In the genomic region with DNA sequence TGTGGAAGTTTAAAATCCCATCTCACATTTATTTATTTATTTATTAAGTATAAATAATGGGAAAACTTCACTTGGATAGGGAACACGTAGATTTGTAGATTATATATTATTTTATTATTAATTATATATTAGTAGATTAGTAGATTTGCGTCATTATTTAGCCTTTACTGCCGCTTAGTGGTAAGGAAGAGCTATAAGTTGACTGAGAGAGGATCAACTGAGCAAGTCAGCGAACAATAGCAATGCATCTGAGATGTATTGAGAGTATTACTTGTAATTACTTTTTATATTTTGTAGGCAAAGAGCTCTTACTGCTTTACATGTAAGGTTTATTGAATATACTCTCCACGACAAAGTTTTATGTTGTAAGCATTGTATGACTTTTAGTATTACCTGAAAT, we compare ENCODE assay signal across 9 cellular contexts.
DNase-seq lines count a peak whose midpoint lies in the region; ATAC-seq and FAIRE-seq lines count a peak whose summit lies in the region.
"Had no signal": no experiment of that assay in that cellular context is flagged by ENCODE, and none has a peak within 500 bp of the region (broad histone marks: within the 10 kb centered on the region; RNA-seq: fewer than 3 reads in every experiment).

No MANE protein-coding gene starts in this region.

- 10 to 14% (median 11%) methylated on average over 5 of the region's 5 CpGs for WGBS in small intestine, 3 donors

- no peaks in the 10 kb centered on the region for H3K27me3 ChIP-seq in small intestine (ENCODE audit: control insufficient read depth in 2 of 2, insufficient read depth in 2 of 2, low read length in 2 of 2)
- H3K27me3 ChIP-seq: BLaER1 treated with 17β-estradiol and CSF1 and Interleukin-3, amounts not matched to agents 10 nM and 100 nM had no signal

- H3K4me3 ChIP-seq in small intestine (ENCODE audit: low read depth in 1 of 2, low read length in 2 of 2) = no peak overlapping the region
- H3K4me3 ChIP-seq: BLaER1 treated with 17β-estradiol and CSF1 and Interleukin-3, amounts not matched to agents 10 nM and 100 nM had no signal

- no peak for ATAC-seq in GM19324 (IDR thresholded peaks at IDR 0.05; ENCODE audit: low FRiP score, unreplicated experiment)

- H3K27ac ChIP-seq in epithelial cell of prostate (no peak overlapping the region), small intestine (ENCODE audit: low read depth in 1 of 2, low read length in 1 of 2) (no peak overlapping the region)
- H3K27ac ChIP-seq: BLaER1 treated with 17β-estradiol and CSF1 and Interleukin-3, amounts not matched to agents 10 nM and 100 nM had no signal

- H3K4me1 ChIP-seq in small intestine (ENCODE audit: control insufficient read depth in 2 of 2, insufficient read depth in 1 of 2, low read depth in 1 of 2, low read length in 1 of 2) = no peaks in the 10 kb centered on the region

- no peaks in the 10 kb centered on the region for H3K36me3 ChIP-seq in small intestine (ENCODE audit: control insufficient read depth in 2 of 2, insufficient read depth in 2 of 2, low read length in 2 of 2)
- H3K36me3 ChIP-seq: BLaER1 treated with 17β-estradiol and CSF1 and Interleukin-3, amounts not matched to agents 10 nM and 100 nM had no signal

- no peak for FAIRE-seq in small intestine (lab: Jason Lieb, UNC)

- no peaks in the 10 kb centered on the region for H3K9me3 ChIP-seq in small intestine (ENCODE audit: control insufficient read depth, low read depth)
- H3K9me3 ChIP-seq: BLaER1 treated with 17β-estradiol and CSF1 and Interleukin-3, amounts not matched to agents 10 nM and 100 nM had no signal

- DNase-seq in NCI-H1105 treated with DMSO at 0.1 percent for 48 hours (lab: John Stamatoyannopoulos, UW) = peak; percentile 11
- DNase-seq in NCI-H1105 (lab: John Stamatoyannopoulos, UW) = no peak
- DNase-seq in NCI-H146 treated with DMSO at 0.1 percent for 48 hours (lab: John Stamatoyannopoulos, UW; ENCODE audit: unreplicated experiment) = peak; percentile 4
- DNase-seq in epithelial cell of prostate (ENCODE audit: low read depth, low spot score) = peak; percentile 3
- DNase-seq in small intestine = peak; percentile 7
- no peak for DNase-seq in DMS153 treated with DMSO at 0.1 percent for 48 hours (lab: John Stamatoyannopoulos, UW; ENCODE audit: unreplicated experiment)
- no peak for DNase-seq in OCI-M2 (lab: John Stamatoyannopoulos, UW; ENCODE audit: unreplicated experiment)

Comparison
In these comparisons a context has a peak if more than half of its experiments do, and no peak if none do; other contexts are left out.
1. DNase-seq: peak in NCI-H1105 treated with DMSO at 0.1 percent for 48 hours (single experiment), NCI-H146 treated with DMSO at 0.1 percent for 48 hours (single experiment), epithelial cell of prostate (single experiment) and small intestine (single experiment); none in NCI-H1105 (single experiment), DMS153 treated with DMSO at 0.1 percent for 48 hours (single experiment) and OCI-M2 (single experiment).